In the genomic region with DNA sequence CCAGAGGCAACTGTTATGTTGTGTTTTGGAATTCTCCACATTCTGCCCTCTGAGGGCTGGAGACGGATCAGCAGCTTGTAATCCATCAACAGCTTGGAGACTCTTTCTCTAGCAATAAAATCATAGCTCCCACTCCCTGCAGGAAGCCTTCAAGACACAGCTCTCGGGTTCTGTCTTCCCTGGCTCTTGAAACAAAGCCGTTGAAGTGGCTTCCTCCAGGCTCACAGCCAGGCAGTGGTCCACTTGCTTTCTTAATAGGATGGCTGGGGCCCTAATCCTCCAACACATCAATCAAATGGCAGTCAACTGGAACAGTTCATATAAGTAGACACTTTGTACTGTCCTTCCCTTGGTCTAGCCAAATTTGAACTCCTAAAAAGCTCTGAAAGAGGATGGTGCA, we compare ENCODE assay signal across 8 cellular contexts.
A peak's percentile ranks its signal among the peaks of the same experiment; 100 is the strongest.
DNase-seq lines count a peak whose midpoint lies in the region; ATAC-seq lines count a peak whose summit lies in the region.

No MANE protein-coding gene starts in this region.

- H3K27me3 Mint-ChIP-seq in activated CD4-positive, alpha-beta memory T cell treated with anti-CD3 and anti-CD28 coated beads for 36 hours = no peaks in the 10 kb centered on the region

- no peak overlapping the region for H2BK12ac ChIP-seq in neuronal stem cell (ENCODE audit: low read length)

- H3K14ac ChIP-seq in neuronal stem cell (ENCODE audit: low read length) = no peak overlapping the region

- no peak overlapping the region for H2AK5ac ChIP-seq in neuronal stem cell (ENCODE audit: low read depth, low read length)

- H3K9me3 ChIP-seq in neuronal stem cell (replicated peaks in 1 of 2; ENCODE audit: control insufficient read depth in 2 of 2, insufficient read depth in 1 of 2, low read depth in 1 of 2, low read length in 2 of 2) = peaks cover 0 to 4% of the 10 kb centered on the region in 2 donors

- POLR2A ChIA-PET in activated CD4-positive, alpha-beta memory T cell treated with anti-CD3 and anti-CD28 coated beads for 36 hours (lab: Charles Lee) = interaction anchor here (1.3 kb wide), 1 partner anchor 14 kb away, joined by 4 read pairs; no protein-coding TSS in a partner anchor

- WGBS in neuronal stem cell (ENCODE audit: extremely low coverage in 2 of 2, insufficient read length in 2 of 2, insufficient replicate concordance in 1 of 2), 2 donors = no CpG with 5 or more reads among the region's 3 CpGs

- no peaks in the 10 kb centered on the region for H3K27me3 ChIP-seq in neuronal stem cell (ENCODE audit: control insufficient read depth in 3 of 3, insufficient read depth in 3 of 3, low read depth in 1 of 3, low read length in 3 of 3)

- H3K9me3 Mint-ChIP-seq in activated CD4-positive, alpha-beta memory T cell treated with anti-CD3 and anti-CD28 coated beads for 36 hours = peaks cover 2% of the 10 kb centered on the region

- no peaks in the 10 kb centered on the region for H3K79me1 ChIP-seq in neuronal stem cell (ENCODE audit: low read depth, low read length)

- H3K4me1 Mint-ChIP-seq in activated CD4-positive, alpha-beta memory T cell treated with anti-CD3 and anti-CD28 coated beads for 36 hours (ENCODE audit: low read depth) = peaks cover 32% of the 10 kb centered on the region

- H3K4me3 Mint-ChIP-seq in activated CD4-positive, alpha-beta memory T cell treated with anti-CD3 and anti-CD28 coated beads for 36 hours = no peak overlapping the region

- no peak overlapping the region for H3K18ac ChIP-seq in neuronal stem cell (ENCODE audit: low read length)

- H3K9ac ChIP-seq in neuronal stem cell (ENCODE audit: low read depth, low read length, poor library complexity) = no peak overlapping the region

- no peak overlapping the region for H4K8ac ChIP-seq in neuronal stem cell (ENCODE audit: low read depth, low read length)

- H2AFZ ChIP-seq in neuronal stem cell (ENCODE audit: low read length) = peak overlapping the region; percentile 76

- H3K36me3 ChIP-seq in neuronal stem cell (replicated peaks in 1 of 2; ENCODE audit: control insufficient read depth in 2 of 2, insufficient read depth in 2 of 2, low read length in 2 of 2) = no peaks in the 10 kb centered on the region

- no peak overlapping the region for H2BK15ac ChIP-seq in neuronal stem cell (ENCODE audit: low read length)

- H3K4ac ChIP-seq in neuronal stem cell (ENCODE audit: low read length) = no peak overlapping the region

- H3K36me3 Mint-ChIP-seq in activated CD4-positive, alpha-beta memory T cell treated with anti-CD3 and anti-CD28 coated beads for 36 hours = peaks cover 3% of the 10 kb centered on the region

- no peak overlapping the region for H3K27ac Mint-ChIP-seq in activated CD4-positive, alpha-beta memory T cell treated with anti-CD3 and anti-CD28 coated beads for 36 hours

- peak; percentile 2 for ATAC-seq in HG02571 (IDR thresholded peaks at IDR 0.05; ENCODE audit: unreplicated experiment)

- DNase-seq in NCI-H2171 treated with DMSO at 0.1 percent for 48 hours (lab: John Stamatoyannopoulos, UW) = peak; percentile 26
- no peak for DNase-seq in NCI-H2171 (lab: John Stamatoyannopoulos, UW)
- peak; percentile 45 for DNase-seq in OCI-M1 (lab: John Stamatoyannopoulos, UW)
- DNase-seq in neuronal stem cell (ENCODE audit: low spot score) = no peak
- no peak for DNase-seq in activated CD4-positive, alpha-beta memory T cell treated with anti-CD3 and anti-CD28 coated beads for 36 hours
- no peak for DNase-seq in NCI-H510A (lab: John Stamatoyannopoulos, UW)
- DNase-seq in activated CD4-positive, CD25-positive, alpha-beta regulatory T cell (lab: John Stamatoyannopoulos, UW) = no peak

- H4K91ac ChIP-seq in neuronal stem cell (ENCODE audit: low read depth, low read length, poor library complexity) = no peak overlapping the region

- no peak overlapping the region for H2BK5ac ChIP-seq in neuronal stem cell (ENCODE audit: low read length)

- H3K4me2 ChIP-seq in neuronal stem cell (ENCODE audit: insufficient read depth, low read length, poor library complexity, severe bottlenecking) = no peak overlapping the region

- peaks cover 4 to 6% of the 10 kb centered on the region in 2 donors for H3K4me1 ChIP-seq in neuronal stem cell (ENCODE audit: control insufficient read depth in 2 of 2, insufficient read depth in 1 of 2, low read depth in 1 of 2, low read length in 2 of 2)

- H3K4me3 ChIP-seq in neuronal stem cell (ENCODE audit: low read length in 2 of 2) = no peak overlapping the region

- no peak overlapping the region for H3K27ac ChIP-seq in neuronal stem cell (replicated peaks; ENCODE audit: low read length)

- intact Hi-C loops in activated CD4-positive, alpha-beta memory T cell treated with anti-CD3 and anti-CD28 coated beads for 36 hours (cut with micrococcal nuclease) = loop anchor here (5.0 kb wide), 1 partner anchor 45 kb away; no protein-coding TSS in a partner anchor

- CTCF ChIA-PET in activated CD4-positive, alpha-beta memory T cell treated with anti-CD3 and anti-CD28 coated beads for 36 hours (lab: Charles Lee) = interaction anchor here (0.9 to 1.8 kb wide), 5 partner anchors 8 to 101 kb away, joined by 3 to 5 read pairs (median 4); no protein-coding TSS in a partner anchor

- H2BK120ac ChIP-seq in neuronal stem cell (ENCODE audit: low read depth, low read length) = no peak overlapping the region

- no peak overlapping the region for H3K23ac ChIP-seq in neuronal stem cell (ENCODE audit: low read depth, low read length, poor library complexity)

Comparison
In these comparisons a context has a peak if more than half of its experiments do, and no peak if none do; other contexts are left out.
1. DNase-seq: peak in NCI-H2171 treated with DMSO at 0.1 percent for 48 hours (single experiment) and OCI-M1 (single experiment); none in NCI-H2171 (single experiment), neuronal stem cell (single experiment), activated CD4-positive, alpha-beta memory T cell treated with anti-CD3 and anti-CD28 coated beads for 36 hours (single experiment), NCI-H510A (single experiment) and activated CD4-positive, CD25-positive, alpha-beta regulatory T cell (0 of 4).